13 cellular contexts compared by ENCODE assay signal in the genomic region with DNA sequence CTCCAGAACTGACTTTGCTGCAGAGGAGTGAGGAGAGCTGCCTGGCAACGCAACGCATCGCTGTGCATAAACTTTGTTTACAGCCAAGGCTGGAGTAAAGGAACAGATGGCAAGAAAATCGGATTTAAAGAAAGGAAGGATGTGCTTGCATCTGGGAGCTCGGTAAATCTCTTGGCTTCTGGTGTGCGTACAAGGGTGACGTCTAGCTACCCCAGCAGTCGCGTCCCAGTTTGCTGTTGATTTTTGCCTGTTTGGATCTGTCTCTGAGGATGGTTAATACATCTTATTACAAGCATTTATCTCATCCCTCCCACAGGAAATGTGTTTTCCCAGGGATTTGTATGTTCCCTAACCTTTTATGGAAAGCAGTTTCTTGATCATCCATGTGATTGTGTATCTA.
DNase-seq lines count a peak whose midpoint lies in the region; ATAC-seq, FAIRE-seq and TF ChIP-seq lines count a peak whose summit lies in the region.
"Had no signal": no experiment of that assay in that cellular context is flagged by ENCODE, and none has a peak within 500 bp of the region (broad histone marks: within the 10 kb centered on the region; RNA-seq: fewer than 3 reads in every experiment).

No MANE protein-coding gene starts in this region.

- no peak overlapping the region for H3K14ac ChIP-seq in trophoblast cell (ENCODE audit: low read length)

- no peak overlapping the region for H2BK120ac ChIP-seq in trophoblast cell (ENCODE audit: insufficient read depth, low read length, poor library complexity)

- no peak overlapping the region for H2BK12ac ChIP-seq in trophoblast cell (ENCODE audit: low read length)

- H2AFZ ChIP-seq in trophoblast cell (ENCODE audit: insufficient read depth, low read length, poor library complexity) = no peak overlapping the region

- H3K4me3 ChIP-seq in HUES64 (ENCODE audit: low read length) (no peak overlapping the region), WI38 (ENCODE audit: low read depth, low read length) (0 out of 2 replicates have a peak overlapping the region, but pooled peaks have one; percentile 15), gastrocnemius medialis (no peak overlapping the region), trophoblast cell (ENCODE audit: low read depth, low read length) (no peak overlapping the region)
- H3K4me3 ChIP-seq: GM12878, upper lobe of right lung had no signal

- H3K4me2 ChIP-seq in trophoblast cell (ENCODE audit: low read length) = no peak overlapping the region

- DNase-seq in left ventricle myocardium superior (no peak), gastrocnemius medialis (no peak), GM12891 (ENCODE audit: insufficient read length, low spot score) (no peak), trophoblast cell (no peak), T-helper 1 cell (no peak)
- DNase-seq: activated CD4-positive, alpha-beta T cell treated with anti-CD3 and anti-CD28 coated beads for 1 hour; NCI-H1092 treated with DMSO at 0.1 percent for 48 hours; NCI-H446; upper lobe of right lung had no signal

- H3K79me1 ChIP-seq in trophoblast cell (ENCODE audit: low read length) = no peaks in the 10 kb centered on the region

- H3K9ac ChIP-seq in HUES64 (ENCODE audit: low read depth, low read length) (0 out of 2 replicates have a peak overlapping the region, but pooled peaks have one; percentile 29), trophoblast cell (ENCODE audit: low read length) (no peak overlapping the region)

- H3K9me3 ChIP-seq in HUES64 (ENCODE audit: insufficient read depth, low read depth, low read length) = no peaks in the 10 kb centered on the region
- no peaks in the 10 kb centered on the region for H3K9me3 ChIP-seq in gastrocnemius medialis
- H3K9me3 ChIP-seq in trophoblast cell (ENCODE audit: insufficient read depth, low read depth, low read length) = no peaks in the 10 kb centered on the region
- H3K9me3 ChIP-seq: upper lobe of right lung had no signal

- H4K8ac ChIP-seq in trophoblast cell (ENCODE audit: low read depth, low read length) = no peak overlapping the region

- TF ChIP-seq POLR2A in gastrocnemius medialis (IDR thresholded peaks at IDR 0.05) (no peak), GM12891 (IDR thresholded peaks at IDR 0.05; ENCODE audit: low read depth, low read length) (no peak)

- H2AK5ac ChIP-seq in trophoblast cell (ENCODE audit: low read length) = no peak overlapping the region

- no peak overlapping the region for H3K27ac ChIP-seq in HUES64 (ENCODE audit: low read depth, low read length)
- H3K27ac ChIP-seq in gastrocnemius medialis = peak overlapping the region in 3 of 4 donors; percentile 24 to 42 (median 39)
- no peak overlapping the region for H3K27ac ChIP-seq in trophoblast cell (ENCODE audit: low read depth, low read length)
- H3K27ac ChIP-seq: upper lobe of right lung had no signal

- H3K4me1 ChIP-seq in HUES64 (ENCODE audit: insufficient read depth, low read length) = no peaks in the 10 kb centered on the region; the same call in 1 of the 2 replicates
- no peaks in the 10 kb centered on the region for H3K4me1 ChIP-seq in gastrocnemius medialis
- no peaks in the 10 kb centered on the region for H3K4me1 ChIP-seq in trophoblast cell (ENCODE audit: control insufficient read depth in 1 of 2, insufficient read depth in 2 of 2, low read length in 2 of 2)
- H3K4me1 ChIP-seq: upper lobe of right lung had no signal

- ATAC-seq in left ventricle myocardium superior (peak; percentile 60), gastrocnemius medialis (no peak)
- ATAC-seq: GM12878, Panc1, upper lobe of right lung had no signal

- no peak overlapping the region for H4K91ac ChIP-seq in trophoblast cell (ENCODE audit: low read depth, low read length)

- 88% methylated on average over 9 of the region's 9 CpGs for WGBS in HUES64
- WGBS in trophoblast cell (ENCODE audit: extremely low coverage, insufficient coverage, insufficient read length) = no CpG with 5 or more reads among the region's 9 CpGs

- H3K27me3 ChIP-seq in HUES64 (ENCODE audit: insufficient read depth, low read length) (no peaks in the 10 kb centered on the region), gastrocnemius medialis (peaks cover 0 to 2% (median 0%) of the 10 kb centered on the region in 3 donors), trophoblast cell (ENCODE audit: insufficient read depth, low read length) (no peaks in the 10 kb centered on the region)
- H3K27me3 ChIP-seq: upper lobe of right lung had no signal

- H3K36me3 ChIP-seq in HUES64 (ENCODE audit: insufficient read depth, low read length) = no peaks in the 10 kb centered on the region
- H3K36me3 ChIP-seq in gastrocnemius medialis = no peaks in the 10 kb centered on the region
- H3K36me3 ChIP-seq in trophoblast cell (ENCODE audit: control insufficient read depth in 1 of 2, insufficient read depth in 2 of 2, low read length in 2 of 2) = no peaks in the 10 kb centered on the region
- H3K36me3 ChIP-seq: upper lobe of right lung had no signal

- H2BK5ac ChIP-seq in trophoblast cell (ENCODE audit: low read depth, low read length, poor library complexity) = no peak overlapping the region

- no peak for FAIRE-seq in GM12891 (lab: Jason Lieb, UNC)
- FAIRE-seq: GM12878 had no signal

- H3K23ac ChIP-seq in trophoblast cell (ENCODE audit: low read length) = no peak overlapping the region

- H3K4ac ChIP-seq in trophoblast cell (ENCODE audit: low read depth, low read length) = no peak overlapping the region

- no peak overlapping the region for H4K12ac ChIP-seq in trophoblast cell (ENCODE audit: low read depth, low read length)

- intact Hi-C loops in left ventricle myocardium superior (cut with micrococcal nuclease) (no loop called here), gastrocnemius medialis (cut with DNase I; ENCODE audit: low total_unique reads) (no loop called here)

- TF ChIP-seq CTCF in WI38 (IDR thresholded peaks at IDR 0.05; ENCODE audit: low read depth, low read length) (no peak), gastrocnemius medialis (IDR thresholded peaks at IDR 0.05 in 4 of 5, conservative IDR thresholded peaks at IDR 0.05 in 1 of 5) (no peak)

- no peaks in the 10 kb centered on the region for H3K79me2 ChIP-seq in trophoblast cell (ENCODE audit: control insufficient read depth, insufficient read depth, low read length, poor library complexity)

- in situ Hi-C loops in gastrocnemius medialis (cut with MboI; ENCODE audit: low sequenced_read_pairs in 4 of 4) = no loop called here

- H3K18ac ChIP-seq in trophoblast cell (ENCODE audit: low read length) = no peak overlapping the region

TF ChIP-seq in GM12891, 5 proteins besides CTCF, POLR2A, EP300 and RAD21:
- TF ChIP-seq POU2F2 (IDR thresholded peaks at IDR 0.05; ENCODE audit: low read depth, low read length) (no peak), TAF1 (IDR thresholded peaks at IDR 0.05; ENCODE audit: low read depth, low read length) (no peak), POLR2AphosphoS5 (IDR thresholded peaks at IDR 0.05; ENCODE audit: low read depth, low read length) (no peak), SPI1 (IDR thresholded peaks at IDR 0.05; ENCODE audit: low read depth, low read length) (no peak), PAX5 (IDR thresholded peaks at IDR 0.05; ENCODE audit: insufficient read depth, low read length, severe bottlenecking) (no peak)

Comparison
In these comparisons a context has a peak if more than half of its experiments do, and no peak if none do; other contexts are left out.
1. H3K27ac ChIP-seq: peak in gastrocnemius medialis (3 of 4); none in HUES64 (single experiment) and trophoblast cell (single experiment).